ENCODE assay signal across 7 cellular contexts in the genomic region with DNA sequence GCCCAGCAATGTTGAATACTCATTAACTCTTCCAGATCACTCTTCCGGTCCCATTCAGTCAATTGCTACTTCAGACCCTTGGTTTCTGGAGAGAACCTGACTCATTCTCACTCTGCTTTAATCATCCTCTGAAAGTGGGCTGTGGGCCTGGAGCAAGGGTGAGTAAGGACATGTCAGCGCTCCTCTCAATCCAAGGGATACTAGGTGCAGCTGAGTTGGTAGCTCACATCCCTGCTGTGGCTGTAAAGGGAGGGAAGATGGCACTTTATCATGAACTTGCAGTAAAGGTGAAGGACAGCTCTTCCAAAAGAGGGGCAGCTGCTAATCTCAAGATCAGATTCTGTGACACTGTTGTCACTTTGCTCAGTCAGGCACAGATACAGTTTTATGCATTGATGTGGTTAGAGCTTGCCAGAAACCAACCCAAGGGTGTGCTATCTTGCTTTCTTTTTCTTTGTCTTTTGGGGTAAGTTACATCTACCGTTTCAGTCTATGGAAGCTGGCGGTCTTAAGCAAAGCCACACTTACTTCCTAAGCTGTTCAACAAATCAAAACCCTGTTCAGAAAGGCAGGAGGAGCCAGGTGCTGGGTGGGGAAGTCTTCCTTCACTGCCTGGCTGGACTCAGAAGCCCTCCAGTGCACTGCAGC.
A peak's percentile ranks its signal among the peaks of the same experiment; 100 is the strongest.
DNase-seq lines count a peak whose midpoint lies in the region; ATAC-seq, FAIRE-seq and TF ChIP-seq lines count a peak whose summit lies in the region.

No MANE protein-coding gene starts in this region.

- ATAC-seq in GM21515 (IDR thresholded peaks at IDR 0.05; ENCODE audit: unreplicated experiment), result peak; percentile 73
- peak; percentile 97 for ATAC-seq in stimulated activated naive CD8-positive, alpha-beta T cell treated with anti-CD3 and anti-CD28 coated beads, Interleukin-15, Interleukin-2, amounts not matched to agents 100 U/mL and 50 U/mL, for 24 hours

- DNase-seq in RCC 7860 (ENCODE audit: low spot score), result peak; percentile 96
- DNase-seq in astrocyte of the spinal cord (ENCODE audit: low read depth, low spot score), result peak; percentile 51
- peak; percentile 50 for DNase-seq in stimulated activated naive CD8-positive, alpha-beta T cell treated with anti-CD3 and anti-CD28 coated beads, Interleukin-15, Interleukin-2, amounts not matched to agents 100 U/mL and 50 U/mL, for 24 hours
- no peak for DNase-seq in NK-92 treated with Interleukin-12 subunit alpha and Interleukin-12 subunit beta, amount 100 ng/mL, for 24 hours (lab: John Stamatoyannopoulos, UW)
- no peak for DNase-seq in NCI-H1694 (lab: John Stamatoyannopoulos, UW)
- DNase-seq in SKM-1 (lab: John Stamatoyannopoulos, UW; ENCODE audit: unreplicated experiment), result no peak

- in situ Hi-C loops in astrocyte of the spinal cord (cut with HindIII; ENCODE audit: low sequenced_read_pairs), result no loop called here

- peak; percentile 97 for FAIRE-seq in RCC 7860 (lab: Jason Lieb, UNC)

- no peak for TF ChIP-seq CTCF in astrocyte of the spinal cord (IDR thresholded peaks at IDR 0.05; ENCODE audit: low read depth, low read length)

- H3K4me3 ChIP-seq in astrocyte of the spinal cord (ENCODE audit: low read depth, low read length), result no peak overlapping the region

Comparison
In these comparisons a context has a peak if more than half of its experiments do, and no peak if none do; other contexts are left out.
1. DNase-seq: peak in RCC 7860 (single experiment), astrocyte of the spinal cord (single experiment) and stimulated activated naive CD8-positive, alpha-beta T cell treated with anti-CD3 and anti-CD28 coated beads, Interleukin-15, Interleukin-2, amounts not matched to agents 100 U/mL and 50 U/mL, for 24 hours (single experiment); none in NK-92 treated with Interleukin-12 subunit alpha and Interleukin-12 subunit beta, amount 100 ng/mL, for 24 hours (single experiment), NCI-H1694 (single experiment) and SKM-1 (single experiment).